22 cellular contexts compared by ENCODE assay signal in genomic region chr15:68630205-68630555, GRCh38. TPM values are rescaled to one million over a fixed set of nuclear protein-coding genes. Genes with fewer than 3 reads are reported as not detected.
DNase-seq lines count a peak whose midpoint lies in the region; ATAC-seq, FAIRE-seq and TF ChIP-seq lines count a peak whose summit lies in the region.
"Had no signal": no experiment of that assay in that cellular context is flagged by ENCODE, and none has a peak within 500 bp of the region (broad histone marks: within the 10 kb centered on the region; RNA-seq: fewer than 3 reads in every experiment).

No MANE protein-coding gene starts in this region.

- CTCF ChIA-PET in IMR-90 (lab: Yijun Ruan, JAX) = no interaction called here

- no peak for TF ChIP-seq POLR2A in IMR-90 (IDR thresholded peaks at IDR 0.05; ENCODE audit: low read depth, low read length)

- H4K91ac ChIP-seq in IMR-90 (ENCODE audit: insufficient read depth, low read depth, low read length) = no peak overlapping the region

- DNase-seq in IMR-90 = no peak
- DNase-seq in astrocyte (ENCODE audit: low read depth) = no peak
- no peak for DNase-seq in substantia nigra (lab: John Stamatoyannopoulos, UW)
- DNase-seq in NCI-H446 treated with DMSO at 0.1 percent for 48 hours (lab: John Stamatoyannopoulos, UW) = no peak
- no peak for DNase-seq in A172 (ENCODE audit: low spot score)
- DNase-seq: C1 segment of cervical spinal cord; Calu3; CD8-positive, alpha-beta T cell; HCEC 1CT; MG63; NCI-H1930; NCI-H2227 treated with DMSO at 0.1 percent for 48 hours; NCI-H510A treated with DMSO at 0.1 percent for 48 hours; NCI-H748 treated with DMSO at 0.1 percent for 48 hours had no signal

- no peak overlapping the region for H2AK9ac ChIP-seq in IMR-90 (replicated peaks; ENCODE audit: low read depth, low read length, poor library complexity)

- no peak overlapping the region for H3K4me3 ChIP-seq in IMR-90 (ENCODE audit: insufficient read depth, low read depth, low read length)
- no peak overlapping the region for H3K4me3 ChIP-seq in astrocyte (ENCODE audit: insufficient read depth, low read depth, low read length)
- H3K4me3 ChIP-seq: GM23338, MG63 had no signal

- TF ChIP-seq RAD21 in IMR-90 (IDR thresholded peaks at IDR 0.05; ENCODE audit: low read length) = no peak

- H3K79me1 ChIP-seq in IMR-90 (ENCODE audit: low read depth in 1 of 2, low read length in 2 of 2) = peaks cover 22 to 76% of the 10 kb centered on the region in 2 experiments

- no peak overlapping the region for H2BK15ac ChIP-seq in IMR-90 (ENCODE audit: low read depth, low read length)

- H2BK5ac ChIP-seq in IMR-90 (ENCODE audit: low read depth, low read length, poor library complexity, severe bottlenecking) = no peak overlapping the region

- H3K56ac ChIP-seq in IMR-90 (ENCODE audit: extremely low read depth, insufficient read depth, low read length) = no peak overlapping the region

- WGBS in IMR-90 (ENCODE audit: extremely low coverage in 2 of 2, insufficient read length in 1 of 2), 2 experiments = 92% methylated on average over 2 of the region's 9 CpGs; no CpG with 5 or more reads in 1 of the 2 experiments

- ATAC-seq in IMR-90 (ENCODE audit: low read depth) (no peak), HG02938 (IDR thresholded peaks at IDR 0.05; ENCODE audit: unreplicated experiment) (no peak), GM21723 (IDR thresholded peaks at IDR 0.05; ENCODE audit: unreplicated experiment) (no peak)
- ATAC-seq: CD8-positive, alpha-beta T cell; GM23338; Panc1; SK-N-SH treated with all-trans-retinoic acid at 6 μM for 48 hours had no signal

- peaks cover 14% of the 10 kb centered on the region for H3K9me1 ChIP-seq in IMR-90 (ENCODE audit: insufficient read depth, low read length)

- peak overlapping the region; percentile 35; the same call in 1 of the 2 replicates for H3K14ac ChIP-seq in IMR-90 (replicated peaks; ENCODE audit: low read depth, low read length)

- no peak overlapping the region for H3K18ac ChIP-seq in IMR-90 (ENCODE audit: low read depth, low read length)

- H2AFZ ChIP-seq in IMR-90 (replicated peaks; ENCODE audit: low read length, poor library complexity) = no peak overlapping the region
- no peak overlapping the region for H2AFZ ChIP-seq in astrocyte (ENCODE audit: low read depth, low read length)
- H2AFZ ChIP-seq: GM23338 had no signal

- intact Hi-C loops in IMR-90 (cut with micrococcal nuclease) = no loop called here

- no peak overlapping the region for H4K5ac ChIP-seq in IMR-90 (ENCODE audit: low read depth, low read length)

- H3K36me3 ChIP-seq in IMR-90 (ENCODE audit: control insufficient read depth, insufficient read depth, low read length) = no peaks in the 10 kb centered on the region
- H3K36me3 ChIP-seq in astrocyte (ENCODE audit: insufficient read depth, low read length) = no peaks in the 10 kb centered on the region
- H3K36me3 ChIP-seq: MG63 had no signal

- H3K9me3 Mint-ChIP-seq in astrocyte (ENCODE audit: unreplicated experiment) = peaks cover 2% of the 10 kb centered on the region
- H3K9me3 Mint-ChIP-seq in nephron = no peaks in the 10 kb centered on the region
- H3K9me3 Mint-ChIP-seq: CD8-positive, alpha-beta T cell; GM23338 had no signal

- dilution Hi-C loops in IMR-90 (cut with HindIII; ENCODE audit: low sequenced_read_pairs, unreplicated experiment) = no loop called here

- FAIRE-seq in astrocyte (lab: Jason Lieb, UNC) = no peak
- FAIRE-seq: G401.6, GM12892 had no signal

- H4K20me1 ChIP-seq in IMR-90 (ENCODE audit: insufficient read depth, low read length) (no peaks in the 10 kb centered on the region), astrocyte (ENCODE audit: insufficient read depth, low read length) (peaks cover 13% of the 10 kb centered on the region)

- H3K27me3 ChIP-seq in IMR-90 (ENCODE audit: control insufficient read depth, insufficient read depth, low read length) (no peaks in the 10 kb centered on the region), astrocyte (ENCODE audit: insufficient read depth, low read length) (no peaks in the 10 kb centered on the region)
- H3K27me3 ChIP-seq: MG63 had no signal

- H3K4me3 Mint-ChIP-seq in astrocyte (ENCODE audit: unreplicated experiment) (no peak overlapping the region), nephron (no peak overlapping the region)
- H3K4me3 Mint-ChIP-seq: CD8-positive, alpha-beta T cell; GM23338 had no signal

- H3K4me1 Mint-ChIP-seq in astrocyte (ENCODE audit: low read depth, unreplicated experiment) (peaks cover 16% of the 10 kb centered on the region), nephron (peaks cover 60% of the 10 kb centered on the region)

- H3K27ac Mint-ChIP-seq in astrocyte (ENCODE audit: unreplicated experiment) (no peak overlapping the region), nephron (peak overlapping the region; percentile 9 to 59 (median 43))
- H3K27ac Mint-ChIP-seq: CD8-positive, alpha-beta T cell; GM23338 had no signal

- no peak overlapping the region for H3K4ac ChIP-seq in IMR-90 (ENCODE audit: low read depth, low read length)

- no peak overlapping the region for H3K27ac ChIP-seq in IMR-90 (ENCODE audit: insufficient read depth, low read length)
- H3K27ac ChIP-seq in astrocyte (ENCODE audit: low read depth, low read length) = no peak overlapping the region
- H3K27ac ChIP-seq in substantia nigra (ENCODE audit: low read depth, low read length, poor library complexity, severe bottlenecking) = peak overlapping the region; percentile 10

- H2BK20ac ChIP-seq in IMR-90 (ENCODE audit: low read depth, low read length) = no peak overlapping the region

- TF ChIP-seq CTCF in IMR-90 (conservative IDR thresholded peaks at IDR 0.05; ENCODE audit: low read depth, low read length) = no peak
- TF ChIP-seq CTCF in astrocyte (IDR thresholded peaks at IDR 0.05; ENCODE audit: insufficient read depth, low read depth, low read length) = no peak
- TF ChIP-seq CTCF in nephron (IDR thresholded peaks at IDR 0.05; ENCODE audit: unreplicated experiment in 3 of 3) = no peak

- H3K79me2 ChIP-seq in astrocyte (ENCODE audit: insufficient read depth, low read length) = peaks cover 45% of the 10 kb centered on the region

- no TSS peak for BruUV-seq in IMR-90 (replicated peaks; lab: Mats Ljungman, UMichigan)

- H3K4me1 ChIP-seq in IMR-90 (ENCODE audit: control insufficient read depth, insufficient read depth, low read length) (peaks cover 23% of the 10 kb centered on the region), astrocyte (ENCODE audit: insufficient read depth, low read length) (peaks cover 38% of the 10 kb centered on the region)

- H3K27me3 Mint-ChIP-seq in astrocyte (ENCODE audit: low read depth, unreplicated experiment) = peaks cover 7% of the 10 kb centered on the region
- H3K27me3 Mint-ChIP-seq in nephron (ENCODE audit: low read depth) = peaks cover 14% of the 10 kb centered on the region

- POLR2A ChIA-PET in IMR-90 (lab: Charles Lee; ENCODE audit: unreplicated experiment) = no interaction called here

- in situ Hi-C loops in IMR-90 (cut with MboI; ENCODE audit: low sequenced_read_pairs) = no loop called here

- H3K36me3 Mint-ChIP-seq in astrocyte (ENCODE audit: low read depth, unreplicated experiment) (no peaks in the 10 kb centered on the region), nephron (ENCODE audit: low read depth) (no peaks in the 10 kb centered on the region)
- H3K36me3 Mint-ChIP-seq: CD8-positive, alpha-beta T cell had no signal

- peak overlapping the region; percentile 54; the same call in 1 of the 2 replicates for H2AK5ac ChIP-seq in IMR-90 (ENCODE audit: low read depth, low read length)

- H3K9ac ChIP-seq in IMR-90 (ENCODE audit: low read depth, low read length) (no peak overlapping the region), astrocyte (ENCODE audit: low read length) (no peak overlapping the region)

- no peak overlapping the region for H4K8ac ChIP-seq in IMR-90 (ENCODE audit: low read depth in 2 of 2, low read length in 2 of 2)

- H3K4me2 ChIP-seq in IMR-90 (ENCODE audit: low read depth, low read length) = no peak overlapping the region
- H3K4me2 ChIP-seq in astrocyte (ENCODE audit: low read length) = peak overlapping the region; percentile 24
- H3K4me2 ChIP-seq: GM23338 had no signal

- H3K9me3 ChIP-seq in IMR-90 (ENCODE audit: control insufficient read depth, insufficient read depth, low read length) = no peaks in the 10 kb centered on the region
- no peaks in the 10 kb centered on the region for H3K9me3 ChIP-seq in astrocyte (ENCODE audit: insufficient read depth, low read depth, low read length)
- H3K9me3 ChIP-seq: MG63 had no signal

- H3K23ac ChIP-seq in IMR-90 (ENCODE audit: low read depth, low read length) = no peak overlapping the region

- no peak overlapping the region for H2BK120ac ChIP-seq in IMR-90 (ENCODE audit: low read depth, low read length)

TF ChIP-seq in IMR-90, 13 proteins besides CTCF, POLR2A, EP300 and RAD21:
- TF ChIP-seq BHLHE40 (IDR thresholded peaks at IDR 0.05; ENCODE audit: low read depth, low read length) (no peak), NFE2L2 (IDR thresholded peaks at IDR 0.05; ENCODE audit: low read depth, low read length) (no peak), RFX5 (IDR thresholded peaks at IDR 0.05; ENCODE audit: low read depth, low read length) (no peak), USF2 (IDR thresholded peaks at IDR 0.05; ENCODE audit: low read depth, low read length) (no peak), SMC3 (IDR thresholded peaks at IDR 0.05; ENCODE audit: low read depth, low read length) (no peak)

RNA-seq across cellular contexts. Expression of gene CORO2B, which starts 51.4 kb away (rescaled TPM):
- total RNA-seq in IMR-90 (2012; rRNA removed) = 9.3 and 9.7 TPM in 2 replicates
- polyA plus RNA-seq in IMR-90 (2012; rRNA removed) = 39.3 and 43.2 TPM in 2 replicates
- polyA plus RNA-seq in IMR-90 (2012; cell fraction: cytosol; rRNA removed) = 29.1 and 32.4 TPM in 2 replicates
- polyA plus RNA-seq in IMR-90 (2012; cell fraction: nucleus; rRNA removed; ENCODE audit: low replicate concordance) = 24.4 and 27.5 TPM in 2 replicates
- total RNA-seq in astrocyte = 6.2 and 7.4 TPM in 2 replicates
- 0.43 and 1.2 TPM in 2 replicates for total RNA-seq in A172 (2014; rRNA removed; shearing (Covaris generic))
